In genomic region chr2:231513746-231514224, GRCh38 we compare ENCODE assay signal across 9 cellular contexts. TPM values are rescaled to one million over a fixed set of nuclear protein-coding genes. Genes with fewer than 3 reads are reported as not detected.
A peak's percentile ranks its signal among the peaks of the same experiment; 100 is the strongest.
DNase-seq lines count a peak whose midpoint lies in the region; ATAC-seq and TF ChIP-seq lines count a peak whose summit lies in the region.
"Had no signal": no experiment of that assay in that cellular context is flagged by ENCODE, and none has a peak within 500 bp of the region (broad histone marks: within the 10 kb centered on the region; RNA-seq: fewer than 3 reads in every experiment).

No MANE protein-coding gene starts in this region.

- H3K36me3 ChIP-seq in adipocyte (ENCODE audit: control insufficient read depth, insufficient read depth, low read length, severe bottlenecking) (no peaks in the 10 kb centered on the region), left lung (no peaks in the 10 kb centered on the region), thoracic aorta (no peaks in the 10 kb centered on the region)

- peaks cover 19% of the 10 kb centered on the region for H3K4me1 ChIP-seq in adipocyte (ENCODE audit: control insufficient read depth, insufficient read depth, low read length)
- peaks cover 0 to 8% of the 10 kb centered on the region in 2 donors for H3K4me1 ChIP-seq in left lung
- peaks cover 0 to 5% of the 10 kb centered on the region in 2 donors for H3K4me1 ChIP-seq in thoracic aorta (ENCODE audit: control insufficient read depth in 1 of 2, low read depth in 2 of 2)

- no peaks in the 10 kb centered on the region for H3K9me3 ChIP-seq in adipocyte (ENCODE audit: control insufficient read depth, low read length)
- no peaks in the 10 kb centered on the region for H3K9me3 ChIP-seq in left lung
- no peaks in the 10 kb centered on the region for H3K9me3 ChIP-seq in thoracic aorta

- ATAC-seq in left lung (no peak), thoracic aorta (ENCODE audit: insufficient number of reproducible peaks, low FRiP score, low read depth) (peak; percentile 12)

- H3K9me3 Mint-ChIP-seq in activated CD4-positive, alpha-beta T cell treated with anti-CD3 and anti-CD28 coated beads, Interleukin-2, amount 10 ng/mL, durations not matched to agents 24 days and 14 days = no peaks in the 10 kb centered on the region

- H3K4me1 Mint-ChIP-seq in activated CD4-positive, alpha-beta T cell treated with anti-CD3 and anti-CD28 coated beads, Interleukin-2, amount 10 ng/mL, durations not matched to agents 24 days and 14 days = peaks cover 13% of the 10 kb centered on the region

- no peak for DNase-seq in activated CD4-positive, alpha-beta T cell treated with anti-CD3 and anti-CD28 coated beads, Interleukin-2, amount 10 ng/mL, durations not matched to agents 24 days and 14 days
- DNase-seq in activated CD4-positive, alpha-beta T cell treated with anti-CD3 and anti-CD28 coated beads, Interleukin-2, amount 50 U/mL, for 4 hours = no peak
- DNase-seq in adipocyte (ENCODE audit: low read depth) (no peak), left lung (no peak), thoracic aorta (ENCODE audit: low spot score) (no peak), NCI-H226 (no peak), GM20000 (ENCODE audit: low spot score) (no peak)
- no peak for DNase-seq in activated effector memory CD4-positive, alpha-beta T cell treated with Interleukin-2 at 50 U/mL for 16 hours

- H3K27me3 ChIP-seq in adipocyte (replicated peaks; ENCODE audit: control insufficient read depth, insufficient read depth, low read length) = no peaks in the 10 kb centered on the region
- H3K27me3 ChIP-seq in left lung = no peaks in the 10 kb centered on the region
- no peaks in the 10 kb centered on the region for H3K27me3 ChIP-seq in thoracic aorta (replicated peaks; ENCODE audit: insufficient read depth)

- peak overlapping the region; percentile 86 for H3K9ac ChIP-seq in adipocyte (ENCODE audit: low read length)

- H3K36me3 Mint-ChIP-seq in activated CD4-positive, alpha-beta T cell treated with anti-CD3 and anti-CD28 coated beads, Interleukin-2, amount 10 ng/mL, durations not matched to agents 24 days and 14 days (ENCODE audit: low read depth) = peaks cover 2% of the 10 kb centered on the region

- peak overlapping the region; percentile 97 for H3K27ac Mint-ChIP-seq in activated CD4-positive, alpha-beta T cell treated with anti-CD3 and anti-CD28 coated beads, Interleukin-2, amount 10 ng/mL, durations not matched to agents 24 days and 14 days

- no peak for TF ChIP-seq CTCF in left lung (IDR thresholded peaks at IDR 0.05)
- TF ChIP-seq CTCF in thoracic aorta (IDR thresholded peaks at IDR 0.05) = no peak
- no peak for TF ChIP-seq CTCF in GM20000 (IDR thresholded peaks at IDR 0.05; ENCODE audit: extremely low read depth, missing control alignments)

- H3K27me3 Mint-ChIP-seq in activated CD4-positive, alpha-beta T cell treated with anti-CD3 and anti-CD28 coated beads, Interleukin-2, amount 10 ng/mL, durations not matched to agents 24 days and 14 days = peaks cover 4% of the 10 kb centered on the region

- intact Hi-C loops in activated CD4-positive, alpha-beta T cell treated with anti-CD3 and anti-CD28 coated beads, Interleukin-2, amount 10 ng/mL, durations not matched to agents 24 days and 14 days (cut with micrococcal nuclease) = loop anchor here (1.0 to 2.0 kb wide), 5 partner anchors 31 to 268 kb away; partner anchors contain the start of genes NCL, PDE6D and PTMA
- intact Hi-C loops in left lung (cut with DNase I) = no loop called here

- H3K4me3 Mint-ChIP-seq in activated CD4-positive, alpha-beta T cell treated with anti-CD3 and anti-CD28 coated beads, Interleukin-2, amount 10 ng/mL, durations not matched to agents 24 days and 14 days = peak overlapping the region; percentile 94

- H3K4me3 ChIP-seq in adipocyte (ENCODE audit: low read length) (peak overlapping the region; percentile 94), left lung (peak overlapping the region; percentile 66 to 68), thoracic aorta (peak overlapping the region; percentile 86)

- H3K27ac ChIP-seq in left lung (peak overlapping the region; percentile 69 to 89), thoracic aorta (peak overlapping the region; percentile 77 to 80)

RNA-seq across cellular contexts. Expression of gene NMUR1, which starts 16.5 kb away (rescaled TPM):
- total RNA-seq in activated CD4-positive, alpha-beta T cell treated with anti-CD3 and anti-CD28 coated beads, Interleukin-2, amount 10 ng/mL, durations not matched to agents 24 days and 14 days = 0.09 TPM in 1 of 2 replicates, not detected in the other
- total RNA-seq in left lung (1 to 10 TPM in 1 of 2 donors, under 1 TPM in 1; 0.96 to 1.1 TPM), thoracic aorta (1 to 10 TPM in 1 of 2 donors, under 1 TPM in 1; 0.21 to 3.2 TPM)
- total RNA-seq: M059J had no signal

RNA-seq across cellular contexts. Expression of gene NCL, which starts 49.5 kb away (rescaled TPM):
- 1,513 and 1,560 TPM in 2 replicates for total RNA-seq in activated CD4-positive, alpha-beta T cell treated with anti-CD3 and anti-CD28 coated beads, Interleukin-2, amount 10 ng/mL, durations not matched to agents 24 days and 14 days
- total RNA-seq in left lung (100 to 1,000 TPM; 280 to 434 TPM), thoracic aorta (100 to 1,000 TPM in 1 of 2 donors, 10 to 100 TPM in 1; 80.4 to 210 TPM)
